In genomic region chr3:40642812-40643211, GRCh38 we compare ENCODE assay signal across 22 cellular contexts.
"Had no signal": no experiment of that assay in that cellular context is flagged by ENCODE, and none has a peak within 500 bp of the region (broad histone marks: within the 10 kb centered on the region; RNA-seq: fewer than 3 reads in every experiment).

No MANE protein-coding gene starts in this region.

- H3K9me3 Mint-ChIP-seq: effector memory CD8-positive, alpha-beta T cell; naive thymus-derived CD8-positive, alpha-beta T cell; nephron progenitor cell; stimulated activated naive CD8-positive, alpha-beta T cell treated with anti-CD3 and anti-CD28 coated beads, Interleukin-15, Interleukin-2, amounts not matched to agents 100 ng/mL and 50 ng/mL, for 24 hours had no signal

- H3K4me3 Mint-ChIP-seq: effector memory CD8-positive, alpha-beta T cell; naive thymus-derived CD8-positive, alpha-beta T cell; nephron progenitor cell; stimulated activated memory B cell treated with anti-CD40 and anti-IgM and Interleukin-4, amounts not matched to agents 10 μg/mL and 1 μg/mL and 100 μg/mL, for 72 hours; stimulated activated naive CD8-positive, alpha-beta T cell treated with anti-CD3 and anti-CD28 coated beads, Interleukin-15, Interleukin-2, amounts not matched to agents 100 ng/mL and 50 ng/mL, for 24 hours had no signal

- H3K27me3 ChIP-seq: ovary, sigmoid colon, tibial nerve, upper lobe of left lung, uterus had no signal

- FAIRE-seq: frontal cortex, keratinocyte had no signal

- H3K36me3 ChIP-seq: lower lobe of right lung, ovary, sigmoid colon, thoracic aorta, tibial nerve, upper lobe of left lung, uterus had no signal

- H3K27ac ChIP-seq: lower lobe of right lung, ovary, psoas muscle, sigmoid colon, thoracic aorta, tibial nerve, upper lobe of left lung, uterus had no signal

- H3K27me3 Mint-ChIP-seq: stimulated activated memory B cell treated with anti-CD40 and anti-IgM and Interleukin-4, amounts not matched to agents 10 μg/mL and 1 μg/mL and 100 μg/mL, for 72 hours; stimulated activated naive CD8-positive, alpha-beta T cell treated with anti-CD3 and anti-CD28 coated beads, Interleukin-15, Interleukin-2, amounts not matched to agents 100 ng/mL and 50 ng/mL, for 24 hours had no signal

- ATAC-seq: effector memory CD8-positive, alpha-beta T cell; left ventricle myocardium superior; lower lobe of right lung; naive thymus-derived CD8-positive, alpha-beta T cell; psoas muscle; right cardiac atrium; stimulated activated memory B cell treated with anti-CD40 and anti-IgM and Interleukin-4, amounts not matched to agents 10 μg/mL and 1 μg/mL and 100 μg/mL, for 72 hours had no signal

- DNase-seq: cortex of kidney; effector memory CD8-positive, alpha-beta T cell; hypothalamus; left ventricle myocardium superior; lower lobe of right lung; midbrain; naive thymus-derived CD8-positive, alpha-beta T cell; nephron progenitor cell; occipital lobe; ovary; psoas muscle; right cardiac atrium; sigmoid colon; stimulated activated CD4-positive, alpha-beta T cell treated with anti-CD3 and anti-CD28 coated beads, Interleukin-4, amount 100 ng/mL, for 4 hours; upper lobe of left lung; uterus had no signal

- H3K36me3 Mint-ChIP-seq: naive thymus-derived CD8-positive, alpha-beta T cell had no signal

- H3K27ac Mint-ChIP-seq: effector memory CD8-positive, alpha-beta T cell; naive thymus-derived CD8-positive, alpha-beta T cell; nephron progenitor cell; stimulated activated memory B cell treated with anti-CD40 and anti-IgM and Interleukin-4, amounts not matched to agents 10 μg/mL and 1 μg/mL and 100 μg/mL, for 72 hours; stimulated activated naive CD8-positive, alpha-beta T cell treated with anti-CD3 and anti-CD28 coated beads, Interleukin-15, Interleukin-2, amounts not matched to agents 100 ng/mL and 50 ng/mL, for 24 hours had no signal

- H3K9me3 ChIP-seq: lower lobe of right lung, ovary, psoas muscle, sigmoid colon, thoracic aorta, tibial nerve, upper lobe of left lung, uterus had no signal

- H3K4me1 Mint-ChIP-seq: naive thymus-derived CD8-positive, alpha-beta T cell had no signal

- H3K4me1 ChIP-seq: lower lobe of right lung, psoas muscle, sigmoid colon, upper lobe of left lung, uterus had no signal

- H3K4me3 ChIP-seq: lower lobe of right lung, ovary, psoas muscle, sigmoid colon, thoracic aorta, tibial nerve, upper lobe of left lung, uterus had no signal
